32 cellular contexts compared by ENCODE assay signal in genomic region chr2:165970663-165971062, GRCh38. TPM values are rescaled to one million over a fixed set of nuclear protein-coding genes. Genes with fewer than 3 reads are reported as not detected.
DNase-seq lines count a peak whose midpoint lies in the region; ATAC-seq, FAIRE-seq and TF ChIP-seq lines count a peak whose summit lies in the region.
"Had no signal": no experiment of that assay in that cellular context is flagged by ENCODE, and none has a peak within 500 bp of the region (broad histone marks: within the 10 kb centered on the region; RNA-seq: fewer than 3 reads in every experiment).

No MANE protein-coding gene starts in this region.

- H3K4ac ChIP-seq in H1 (replicated peaks; ENCODE audit: insufficient read length, low read depth, low read length) = no peak overlapping the region

- no peaks in the 10 kb centered on the region for H3K9me3 ChIP-seq in HepG2 (ENCODE audit: low read length)
- H3K9me3 ChIP-seq in right lobe of liver = no peaks in the 10 kb centered on the region
- no peaks in the 10 kb centered on the region for H3K9me3 ChIP-seq in MM.1S (replicated peaks; ENCODE audit: insufficient read depth, low read length)
- H3K9me3 ChIP-seq in H1 (ENCODE audit: insufficient read depth in 2 of 2, low read depth in 1 of 2, low read length in 1 of 2) = no peaks in the 10 kb centered on the region
- no peaks in the 10 kb centered on the region for H3K9me3 ChIP-seq in small intestine (ENCODE audit: control insufficient read depth, low read depth)
- H3K9me3 ChIP-seq in upper lobe of left lung = no peaks in the 10 kb centered on the region
- H3K9me3 ChIP-seq: adrenal gland, body of pancreas, esophagus squamous epithelium, SK-N-SH, transverse colon had no signal

- H3K9ac ChIP-seq in HepG2 (ENCODE audit: insufficient read depth, low read depth, low read length) (no peak overlapping the region), MM.1S (ENCODE audit: low read length) (no peak overlapping the region), H1 (replicated peaks in 1 of 4; ENCODE audit: extremely low read depth in 1 of 4, low read depth in 3 of 4, low read length in 3 of 4) (no peak overlapping the region)
- H3K9ac ChIP-seq: SK-N-SH had no signal

- no peak overlapping the region for H2BK20ac ChIP-seq in H1 (ENCODE audit: low read length)

- in situ Hi-C loops in HepG2 (cut with HindIII; ENCODE audit: extremely low pct_ligation_motif_present, low pct_unique_long_range_greater_than_20kb) = no loop called here

- CTCF ChIA-PET in HepG2 (lab: Yijun Ruan, JAX; ENCODE audit: low intra/inter-chr PET ratio, low total read pairs) = no interaction called here
- CTCF ChIA-PET in H1 (lab: Charles Lee; ENCODE audit: partially characterized antibody) = interaction anchor here (1.7 kb wide), 1 partner anchor 17 kb away, joined by 7 read pairs; the partner anchor contains the start of gene TTC21B

- H3K23ac ChIP-seq in H1 (ENCODE audit: insufficient read length) = no peak overlapping the region

- H3K18ac ChIP-seq in H1 (ENCODE audit: extremely low read depth, low read length) = no peak overlapping the region

- no peak overlapping the region for H3K56ac ChIP-seq in H1 (replicated peaks; ENCODE audit: insufficient read length, low read depth, low read length)

- no peak overlapping the region for H3K27ac ChIP-seq in HepG2 (ENCODE audit: extremely low read length, insufficient read depth, low read length)
- no peak overlapping the region for H3K27ac ChIP-seq in right lobe of liver
- H3K27ac ChIP-seq in MM.1S (ENCODE audit: low read length) = no peak overlapping the region
- H3K27ac ChIP-seq in H1 (ENCODE audit: low read depth, low read length) = no peak overlapping the region
- H3K27ac ChIP-seq in small intestine (ENCODE audit: low read depth in 1 of 2, low read length in 1 of 2) = no peak overlapping the region
- no peak overlapping the region for H3K27ac ChIP-seq in upper lobe of left lung
- H3K27ac ChIP-seq: adrenal gland, body of pancreas, esophagus squamous epithelium, foreskin keratinocyte, transverse colon had no signal

- no TSS peak for BruUV-seq in HepG2 (replicated peaks; lab: Mats Ljungman, UMichigan)

- H3K36me3 ChIP-seq in HepG2 (replicated peaks in 1 of 2; ENCODE audit: control insufficient read depth in 1 of 2, insufficient read depth in 2 of 2, low read length in 2 of 2) (no peaks in the 10 kb centered on the region), right lobe of liver (no peaks in the 10 kb centered on the region), MM.1S (replicated peaks; ENCODE audit: insufficient read depth, low read length) (no peaks in the 10 kb centered on the region), H1 (ENCODE audit: control insufficient read depth in 2 of 4, insufficient read depth in 4 of 4, low read length in 3 of 4) (no peaks in the 10 kb centered on the region), small intestine (ENCODE audit: control insufficient read depth in 2 of 2, insufficient read depth in 2 of 2, low read length in 2 of 2) (no peaks in the 10 kb centered on the region), upper lobe of left lung (no peaks in the 10 kb centered on the region)
- H3K36me3 ChIP-seq: adrenal gland, esophagus squamous epithelium, transverse colon had no signal

- TF ChIP-seq RAD21 in HepG2 (CRISPR knock-in tag; IDR thresholded peaks at IDR 0.05) (no peak), H1 (IDR thresholded peaks at IDR 0.05 in 1 of 2, conservative IDR thresholded peaks at IDR 0.05 in 1 of 2; ENCODE audit: low read depth in 2 of 2, low read length in 2 of 2) (peak; percentile 30 to 38)

- no peak overlapping the region for H2BK5ac ChIP-seq in H1 (ENCODE audit: low read depth, low read length)

- FAIRE-seq in HepG2 (lab: Jason Lieb, UNC) (no peak), H1 (lab: Jason Lieb, UNC) (no peak), small intestine (lab: Jason Lieb, UNC) (no peak)
- FAIRE-seq: GM12891, keratinocyte had no signal

- ATAC-seq in HepG2 (peak; percentile 50), right lobe of liver (no peak), upper lobe of left lung (ENCODE audit: low FRiP score in 2 of 2) (no peak), HG03039 (IDR thresholded peaks at IDR 0.05; ENCODE audit: unreplicated experiment) (no peak)
- ATAC-seq: body of pancreas; foreskin keratinocyte; Right ventricle myocardium inferior; stimulated activated memory B cell treated with anti-CD40 and anti-IgM and Interleukin-4, amounts not matched to agents 10 μg/mL and 1 μg/mL and 100 μg/mL, for 72 hours had no signal

- H2AFZ ChIP-seq in HepG2 (ENCODE audit: low read length) = no peak overlapping the region
- H2AFZ ChIP-seq in MM.1S (ENCODE audit: low read length) = no peak overlapping the region; the same call in 1 of the 2 replicates
- H2AFZ ChIP-seq in H1 (ENCODE audit: low read length) = 0 out of 2 replicates have a peak overlapping the region, but pooled peaks have one; percentile 12

- H3K79me2 ChIP-seq in HepG2 (ENCODE audit: insufficient read depth, low read length) (no peaks in the 10 kb centered on the region), MM.1S (ENCODE audit: low read length) (no peaks in the 10 kb centered on the region), H1 (ENCODE audit: control insufficient read depth in 1 of 2, insufficient read depth in 2 of 2, low read length in 2 of 2) (no peaks in the 10 kb centered on the region)

- H2BK15ac ChIP-seq in H1 (ENCODE audit: low read length) = no peak overlapping the region

- no peak overlapping the region for H4K8ac ChIP-seq in H1 (ENCODE audit: extremely low read depth, insufficient read depth, low read length)

- DNase-seq in HepG2 (ENCODE audit: low spot score) (no peak), right lobe of liver (no peak), MM.1S (no peak), H1 (ENCODE audit: low read depth in 1 of 2, low spot score in 2 of 2) (no peak), small intestine (peak; percentile 5), upper lobe of left lung (no peak)
- DNase-seq in activated CD4-positive, alpha-beta T cell treated with anti-CD3 and anti-CD28 coated beads for 48 hours = no peak
- DNase-seq: activated CD4-positive, alpha-beta memory T cell treated with anti-CD3 and anti-CD28 coated beads for 36 hours; activated CD4-positive, CD25-positive, alpha-beta regulatory T cell; activated naive CD4-positive, alpha-beta T cell treated with anti-CD3 and anti-CD28 coated beads for 36 hours; adrenal gland; body of pancreas; CD8-positive, alpha-beta memory T cell; dermis blood vessel endothelial cell; endodermal cell; esophagus squamous epithelium; foreskin keratinocyte; head of caudate nucleus; KG1; midbrain; naive B cell; NCI-H1417; NCI-H2081; NCI-H345; NCI-H774; SK-N-SH; transverse colon had no signal

- intact Hi-C loops in HepG2 (cut with micrococcal nuclease; ENCODE audit: unreplicated experiment) = loop anchor here (1.0 kb wide), 1 partner anchor 16 kb away; no protein-coding TSS in a partner anchor
- intact Hi-C loops in right lobe of liver (cut with DNase I) = no loop called here

- H3K23me2 ChIP-seq in H1 (ENCODE audit: low read depth, low read length) = no peaks in the 10 kb centered on the region

- no peaks in the 10 kb centered on the region for H4K20me1 ChIP-seq in HepG2 (ENCODE audit: insufficient read depth, low read length)
- no peaks in the 10 kb centered on the region for H4K20me1 ChIP-seq in MM.1S (ENCODE audit: insufficient read depth, low read length)
- H4K20me1 ChIP-seq in H1 (replicated peaks in 1 of 2; ENCODE audit: control insufficient read depth in 1 of 2, insufficient read depth in 2 of 2, low read length in 2 of 2) = no peaks in the 10 kb centered on the region

- H3K4me2 ChIP-seq in HepG2 (ENCODE audit: low read depth, low read length) (no peak overlapping the region), MM.1S (ENCODE audit: low read depth, low read length) (no peak overlapping the region), H1 (ENCODE audit: insufficient read depth in 1 of 2, low read depth in 2 of 2, low read length in 2 of 2) (no peak overlapping the region)
- H3K4me2 ChIP-seq: SK-N-SH had no signal

- H4K5ac ChIP-seq in H1 (ENCODE audit: insufficient read length, low read depth, low read length) = no peak overlapping the region

- H3K4me1 ChIP-seq in HepG2 (ENCODE audit: insufficient read depth, low read length) (peaks cover 18% of the 10 kb centered on the region; the same call in 1 of the 2 replicates), right lobe of liver (no peaks in the 10 kb centered on the region), MM.1S (ENCODE audit: low read length) (no peaks in the 10 kb centered on the region), H1 (replicated peaks in 1 of 4; ENCODE audit: control insufficient read depth in 3 of 4, insufficient read depth in 4 of 4, low read length in 3 of 4) (no peaks in the 10 kb centered on the region), small intestine (ENCODE audit: control insufficient read depth in 2 of 2, insufficient read depth in 1 of 2, low read depth in 1 of 2, low read length in 1 of 2) (no peaks in the 10 kb centered on the region), upper lobe of left lung (no peaks in the 10 kb centered on the region)
- H3K4me1 ChIP-seq: adrenal gland, body of pancreas, esophagus squamous epithelium, foreskin keratinocyte, transverse colon had no signal

- POLR2A ChIA-PET in HepG2 (lab: Yijun Ruan, JAX) (no interaction called here), H1 (lab: Charles Lee; ENCODE audit: partially characterized antibody) (interaction anchor here (0.9 kb wide), 1 partner anchor 14 kb away, joined by 3 read pairs; no protein-coding TSS in a partner anchor)

- no peak for TF ChIP-seq EP300 in HepG2 (IDR thresholded peaks at IDR 0.05; ENCODE audit: low read depth in 2 of 2, low read length in 2 of 2)
- no peak for TF ChIP-seq EP300 in HepG2 (CRISPR knock-in tag; IDR thresholded peaks at IDR 0.05; ENCODE audit: borderline replicate concordance)
- TF ChIP-seq EP300 in H1 (IDR thresholded peaks at IDR 0.05; ENCODE audit: borderline replicate concordance in 1 of 2, low read depth in 2 of 2, low read length in 2 of 2) = no peak
- no peak for TF ChIP-seq EP300 in upper lobe of left lung (IDR thresholded peaks at IDR 0.05)

- H3K9me2 ChIP-seq in MM.1S (replicated peaks; ENCODE audit: insufficient read depth, low read length) = no peaks in the 10 kb centered on the region
- H3K9me2 ChIP-seq: SK-N-SH had no signal

- peak; percentile 51 for TF ChIP-seq CTCF in HepG2 (CRISPR knock-in tag; IDR thresholded peaks at IDR 0.05)
- TF ChIP-seq CTCF in right lobe of liver (IDR thresholded peaks at IDR 0.05) = no peak
- TF ChIP-seq CTCF in MM.1S (IDR thresholded peaks at IDR 0.05; ENCODE audit: low read length) = peak; percentile 13; the same call in 1 of the 2 replicates
- no peak for TF ChIP-seq CTCF in H1 (IDR thresholded peaks at IDR 0.05; ENCODE audit: control extremely low read depth in 1 of 3, insufficient read depth in 1 of 3, low read depth in 1 of 3, low read length in 3 of 3)
- TF ChIP-seq CTCF in upper lobe of left lung (IDR thresholded peaks at IDR 0.05) = no peak

- TF ChIP-seq POLR2A in HepG2 (IDR thresholded peaks at IDR 0.05; ENCODE audit: insufficient read depth in 1 of 2, low read depth in 2 of 2, low read length in 2 of 2) = no peak
- TF ChIP-seq POLR2A in right lobe of liver (IDR thresholded peaks at IDR 0.05) = no peak
- no peak for TF ChIP-seq POLR2A in H1 (IDR thresholded peaks at IDR 0.05; ENCODE audit: control extremely low read depth in 1 of 2, low read depth in 2 of 2, low read length in 2 of 2)
- TF ChIP-seq POLR2A in upper lobe of left lung (IDR thresholded peaks at IDR 0.05) = no peak

- no peaks in the 10 kb centered on the region for H3F3A ChIP-seq in MM.1S (ENCODE audit: insufficient read depth, low read length)

- H3K14ac ChIP-seq in H1 (ENCODE audit: insufficient read length) = no peak overlapping the region

- H2AK5ac ChIP-seq in H1 (ENCODE audit: low read depth, low read length) = no peak overlapping the region

- no peak overlapping the region for H2BK120ac ChIP-seq in H1 (replicated peaks; ENCODE audit: low read depth, low read length)

- 8% methylated on average over 1 of the region's 1 CpG for WGBS in HepG2 (ENCODE audit: low lambda C conversion rate)
- WGBS in right lobe of liver (ENCODE audit: insufficient coverage, low coverage, low lambda C conversion rate, missing lambda C conversion rate) = 6% methylated on average over 1 of the region's 1 CpG
- 70% methylated on average over 1 of the region's 1 CpG; no CpG with 5 or more reads in 1 of the 2 experiments for WGBS in H1 (ENCODE audit: extremely low coverage in 1 of 2, insufficient coverage in 1 of 2, insufficient read length in 1 of 2, insufficient replicate concordance in 2 of 2, low coverage in 1 of 2, low lambda C conversion rate in 2 of 2, missing lambda C conversion rate in 1 of 2), 2 experiments
- WGBS in small intestine, 3 donors = 8 to 26% (median 9%) methylated on average over 1 of the region's 1 CpG
- 13 to 26% methylated on average over 1 of the region's 1 CpG for WGBS in upper lobe of left lung, 2 donors

- no peak overlapping the region for H2BK12ac ChIP-seq in H1 (ENCODE audit: low read depth, low read length)

- H3K79me1 ChIP-seq in H1 (ENCODE audit: low read depth, low read length) = no peaks in the 10 kb centered on the region

- H3K27me3 ChIP-seq in HepG2 (ENCODE audit: control insufficient read depth in 1 of 2, insufficient read depth in 2 of 2, low read length in 2 of 2) (peaks cover 1 to 11% of the 10 kb centered on the region in 2 experiments; a peak in 2 of 5 replicates), right lobe of liver (no peaks in the 10 kb centered on the region), MM.1S (replicated peaks; ENCODE audit: insufficient read depth, low read length) (no peaks in the 10 kb centered on the region), H1 (replicated peaks in 1 of 4; ENCODE audit: control insufficient read depth in 3 of 4, extremely low read depth in 1 of 4, insufficient read depth in 3 of 4, low read length in 3 of 4) (no peaks in the 10 kb centered on the region), small intestine (ENCODE audit: control insufficient read depth in 2 of 2, insufficient read depth in 2 of 2, low read length in 2 of 2) (peaks cover 0 to 3% of the 10 kb centered on the region in 2 donors), upper lobe of left lung (no peaks in the 10 kb centered on the region)
- H3K27me3 ChIP-seq: adrenal gland, esophagus squamous epithelium, foreskin keratinocyte, transverse colon had no signal

- no peak overlapping the region for H3K4me3 ChIP-seq in HepG2 (replicated peaks in 1 of 3; ENCODE audit: insufficient read depth in 1 of 3, low read depth in 2 of 3, low read length in 3 of 3)
- no peak overlapping the region for H3K4me3 ChIP-seq in right lobe of liver
- no peak overlapping the region for H3K4me3 ChIP-seq in MM.1S (ENCODE audit: low read length)
- no peak overlapping the region for H3K4me3 ChIP-seq in H1 (ENCODE audit: extremely low read depth in 1 of 4, insufficient read depth in 2 of 4, low read depth in 3 of 4, low read length in 4 of 4)
- H3K4me3 ChIP-seq in small intestine (ENCODE audit: low read depth in 1 of 2, low read length in 2 of 2) = no peak overlapping the region
- H3K4me3 ChIP-seq in upper lobe of left lung = no peak overlapping the region
- H3K4me3 ChIP-seq: adrenal gland, body of pancreas, esophagus squamous epithelium, transverse colon had no signal

- no peak overlapping the region for H4K91ac ChIP-seq in H1 (replicated peaks; ENCODE audit: insufficient read length, low read length)

RNA-seq across cellular contexts. Expression of gene TTC21B, which starts 17.1 kb away (rescaled TPM):
- 63.0 and 67.1 TPM in 2 replicates for total RNA-seq in HepG2 (2016; rRNA removed; fragmentation: Illumina TruSeq; extraction: Trizol)
- total RNA-seq in HepG2 (2016; cell fraction: cytosol; rRNA removed; fragmentation: Illumina TruSeq; extraction: Trizol; ENCODE audit: low read depth) = 9.8 and 11.3 TPM in 2 replicates
- 65.1 and 67.5 TPM in 2 replicates for total RNA-seq in HepG2 (2016; cell fraction: insoluble cytoplasmic fraction; rRNA removed; fragmentation: Illumina TruSeq; extraction: Trizol)
- total RNA-seq in HepG2 (2016; cell fraction: membrane; rRNA removed; fragmentation: Illumina TruSeq; extraction: Trizol) = 13.3 and 17.1 TPM in 2 replicates
- 163 and 169 TPM in 2 replicates for total RNA-seq in HepG2 (2016; cell fraction: nucleus; rRNA removed; fragmentation: Illumina TruSeq; extraction: Trizol)
- polyA plus RNA-seq in HepG2 (2011; rRNA removed) = 38.0 and 39.1 TPM in 2 replicates
- polyA plus RNA-seq in HepG2 (2011; cell fraction: cytosol; rRNA removed) = 12.5 and 17.8 TPM in 2 replicates
- 80.7 and 97.9 TPM in 2 replicates for polyA plus RNA-seq in HepG2 (2011; cell fraction: nucleus; rRNA removed)
- 25.2 and 35.3 TPM in 2 replicates for polyA plus RNA-seq in HepG2 (2012)
- 1.3 and 1.8 TPM in 2 replicates for polyA plus RNA-seq in HepG2 (2016; cell fraction: cytosol; fragmentation: Illumina TruSeq; extraction: Trizol; ENCODE audit: low read depth)
- polyA plus RNA-seq in HepG2 (2016; cell fraction: insoluble cytoplasmic fraction; fragmentation: Illumina TruSeq; extraction: Trizol; ENCODE audit: low read depth) = 31.1 and 32.4 TPM in 2 replicates
- polyA plus RNA-seq in HepG2 (2016; cell fraction: membrane; fragmentation: Illumina TruSeq; extraction: Trizol; ENCODE audit: low read depth) = 3.7 TPM in 2 replicates
- 95.6 and 102 TPM in 2 replicates for polyA plus RNA-seq in HepG2 (2016; cell fraction: nucleus; fragmentation: Illumina TruSeq; extraction: Trizol; ENCODE audit: insufficient read depth, low read depth)
- polyA minus RNA-seq in HepG2 (2011; rRNA and poly(A)+ RNA removed; ENCODE audit: low replicate concordance) = 6.0 and 33.9 TPM in 2 replicates
- polyA minus RNA-seq in HepG2 (2011; cell fraction: cytosol; rRNA and poly(A)+ RNA removed) = 24.3 and 27.9 TPM in 2 replicates
- polyA minus RNA-seq in HepG2 (2011; cell fraction: nucleus; rRNA and poly(A)+ RNA removed) = 383 and 385 TPM in 2 replicates
- 1 to 10 TPM; 4.7 to 8.9 (median 7.2) TPM for total RNA-seq in right lobe of liver
- total RNA-seq in H1 (2021; fragmentation: NEBNext Ultra II Directional; extraction: Animal tissue kit (Norgen Biotek cat#: 25700)) = 20.8 and 23.9 TPM in 2 replicates
- 5.1 and 6.9 TPM in 2 replicates for polyA plus RNA-seq in H1 (2011; rRNA removed)
- polyA plus RNA-seq in H1 (2011; cell fraction: cytosol; rRNA removed) = 7.6 TPM
- 12.0 TPM for polyA plus RNA-seq in H1 (2011; cell fraction: nucleus; rRNA removed)
- polyA plus RNA-seq in H1 (2012, experiment 1 of 2) = 8.2 to 12.2 TPM (median 11.8 TPM) in 4 replicates
- polyA plus RNA-seq in H1 (2012, experiment 2 of 2) = 0.49 TPM
- polyA plus RNA-seq in H1 (2013, experiment 1 of 2) = 10.4 TPM
- 9.3 TPM for polyA plus RNA-seq in H1 (2013, experiment 2 of 2)
- polyA minus RNA-seq in H1 (2011; rRNA and poly(A)+ RNA removed) = 24.4 and 42.0 TPM in 2 replicates
- 11.1 TPM for polyA minus RNA-seq in H1 (2011; cell fraction: cytosol; rRNA and poly(A)+ RNA removed)
- 51.4 TPM for polyA minus RNA-seq in H1 (2011; cell fraction: nucleus; rRNA and poly(A)+ RNA removed)
- 1 to 10 TPM; 3.2 to 4.1 (median 3.6) TPM for polyA plus RNA-seq in small intestine
- total RNA-seq in upper lobe of left lung = 100 to 1,000 TPM in 1 of 6 donors, 10 to 100 TPM in 5; 14.6 to 150 (median 36.5) TPM

Comparison
In these comparisons a context has a peak if more than half of its experiments do, and no peak if none do; other contexts are left out.
1. CTCF ChIP-seq: peak in HepG2 (single experiment) and MM.1S (single experiment); none in right lobe of liver (0 of 4), H1 (0 of 3) and upper lobe of left lung (0 of 6).
2. Of the 41 proteins assayed by ChIP-seq in both HepG2 and H1: peak only in HepG2: CTCF; only in H1: RAD21; in both: none; in neither: 39.